Comparison of ENCODE assay signal across 11 cellular contexts in genomic region chr3:34212671-34213070, GRCh38.
DNase-seq lines count a peak whose midpoint lies in the region; ATAC-seq, FAIRE-seq and TF ChIP-seq lines count a peak whose summit lies in the region.
"Had no signal": no experiment of that assay in that cellular context is flagged by ENCODE, and none has a peak within 500 bp of the region (broad histone marks: within the 10 kb centered on the region; RNA-seq: fewer than 3 reads in every experiment).

No MANE protein-coding gene starts in this region.

- peak overlapping the region; percentile 57 for H3K27ac ChIP-seq in SK-N-MC
- no peak overlapping the region for H3K27ac ChIP-seq in small intestine (ENCODE audit: low read depth in 1 of 2, low read length in 1 of 2)
- no peak overlapping the region for H3K27ac ChIP-seq in CD4-positive, alpha-beta T cell (ENCODE audit: low read depth, low read length)
- H3K27ac ChIP-seq: psoas muscle, SJSA1 had no signal

- no peak overlapping the region for H3K4me3 Mint-ChIP-seq in CD4-positive, alpha-beta T cell
- H3K4me3 Mint-ChIP-seq: central memory CD8-positive, alpha-beta T cell had no signal

- no peaks in the 10 kb centered on the region for H3K4me1 ChIP-seq in small intestine (ENCODE audit: control insufficient read depth in 2 of 2, insufficient read depth in 1 of 2, low read depth in 1 of 2, low read length in 1 of 2)
- H3K4me1 ChIP-seq: psoas muscle had no signal

- ATAC-seq in CD4-positive, alpha-beta T cell (ENCODE audit: poor library complexity), result no peak

- no peak for TF ChIP-seq CTCF in fibroblast of the aortic adventitia (IDR thresholded peaks at IDR 0.05; ENCODE audit: insufficient read depth, low read length)
- no peak for TF ChIP-seq CTCF in CD4-positive, alpha-beta T cell (IDR thresholded peaks at IDR 0.05)

- H3K36me3 Mint-ChIP-seq in CD4-positive, alpha-beta T cell (ENCODE audit: low read depth), result no peaks in the 10 kb centered on the region

- H3K27me3 Mint-ChIP-seq in CD4-positive, alpha-beta T cell, result no peaks in the 10 kb centered on the region
- H3K27me3 Mint-ChIP-seq: central memory CD8-positive, alpha-beta T cell had no signal

- POLR2A ChIA-PET in CD4-positive, alpha-beta T cell (lab: Charles Lee), result no interaction called here

- 55 to 67% (median 58%) methylated on average over 3 of the region's 3 CpGs for WGBS in small intestine, 3 donors

- no peak for FAIRE-seq in small intestine (lab: Jason Lieb, UNC)

- no peaks in the 10 kb centered on the region for H3K9me3 Mint-ChIP-seq in CD4-positive, alpha-beta T cell
- H3K9me3 Mint-ChIP-seq: central memory CD8-positive, alpha-beta T cell had no signal

- peak; percentile 68 for DNase-seq in NCI-H1092 treated with DMSO at 0.1 percent for 48 hours (lab: John Stamatoyannopoulos, UW)
- no peak for DNase-seq in SK-N-MC (ENCODE audit: low read depth, low spot score)
- peak; percentile 41 for DNase-seq in fibroblast of the aortic adventitia (ENCODE audit: low read depth)
- peak; percentile 12 for DNase-seq in small intestine
- no peak for DNase-seq in SW480 (ENCODE audit: low spot score)
- no peak for DNase-seq in stimulated activated CD8-positive, alpha-beta memory T cell treated with anti-CD3 and anti-CD28 coated beads, Interleukin-4, amount 100 ng/mL, for 48 hours
- no peak for DNase-seq in CD4-positive, alpha-beta T cell
- DNase-seq: Kasumi-1, psoas muscle had no signal

- H3K36me3 ChIP-seq in SK-N-MC (ENCODE audit: insufficient read depth, low read length) (no peaks in the 10 kb centered on the region), small intestine (ENCODE audit: control insufficient read depth in 2 of 2, insufficient read depth in 2 of 2, low read length in 2 of 2) (no peaks in the 10 kb centered on the region)
- H3K36me3 ChIP-seq: SJSA1 had no signal

- H3K27me3 ChIP-seq in small intestine (ENCODE audit: control insufficient read depth in 2 of 2, insufficient read depth in 2 of 2, low read length in 2 of 2), result no peaks in the 10 kb centered on the region
- H3K27me3 ChIP-seq in CD4-positive, alpha-beta T cell (ENCODE audit: control insufficient read depth, insufficient read depth, low read length), result no peaks in the 10 kb centered on the region
- H3K27me3 ChIP-seq: SJSA1 had no signal

- intact Hi-C loops in CD4-positive, alpha-beta T cell (cut with DNase I, micrococcal nuclease), result no loop called here

- H3K9me3 ChIP-seq in SK-N-MC (ENCODE audit: low read depth, low read length), result no peaks in the 10 kb centered on the region
- no peaks in the 10 kb centered on the region for H3K9me3 ChIP-seq in small intestine (ENCODE audit: control insufficient read depth, low read depth)
- no peaks in the 10 kb centered on the region for H3K9me3 ChIP-seq in CD4-positive, alpha-beta T cell (ENCODE audit: control insufficient read depth, low read length)
- H3K9me3 ChIP-seq: psoas muscle, SJSA1 had no signal

- no peak overlapping the region for H3K9ac ChIP-seq in SK-N-MC (ENCODE audit: insufficient read length)

- H3K4me3 ChIP-seq in SK-N-MC, result no peak overlapping the region
- no peak overlapping the region for H3K4me3 ChIP-seq in fibroblast of the aortic adventitia (ENCODE audit: low read depth, low read length)
- no peak overlapping the region for H3K4me3 ChIP-seq in small intestine (ENCODE audit: low read depth in 1 of 2, low read length in 2 of 2)
- H3K4me3 ChIP-seq: psoas muscle, SJSA1 had no signal

- CTCF ChIA-PET in CD4-positive, alpha-beta T cell (lab: Charles Lee), result no interaction called here

- H3K27ac Mint-ChIP-seq in CD4-positive, alpha-beta T cell, result no peak overlapping the region

- H3K4me1 Mint-ChIP-seq in CD4-positive, alpha-beta T cell (ENCODE audit: low read depth), result no peaks in the 10 kb centered on the region
- H3K4me1 Mint-ChIP-seq: central memory CD8-positive, alpha-beta T cell had no signal

Comparison
In these comparisons a context has a peak if more than half of its experiments do, and no peak if none do; other contexts are left out.
1. DNase-seq: peak in NCI-H1092 treated with DMSO at 0.1 percent for 48 hours (single experiment), fibroblast of the aortic adventitia (single experiment) and small intestine (single experiment); none in SK-N-MC (single experiment), SW480 (single experiment), stimulated activated CD8-positive, alpha-beta memory T cell treated with anti-CD3 and anti-CD28 coated beads, Interleukin-4, amount 100 ng/mL, for 48 hours (single experiment) and CD4-positive, alpha-beta T cell (0 of 10).